In genomic region chr11:96388891-96389603, GRCh38 we compare ENCODE assay signal across 8 cellular contexts.
A peak's percentile ranks its signal among the peaks of the same experiment; 100 is the strongest.
DNase-seq lines count a peak whose midpoint lies in the region; ATAC-seq and TF ChIP-seq lines count a peak whose summit lies in the region.

No MANE protein-coding gene starts in this region.

- H3K27me3 ChIP-seq in muscle layer of duodenum (ENCODE audit: low read depth, low read length): no peaks in the 10 kb centered on the region

- peak overlapping the region; percentile 92 for H3K4me3 ChIP-seq in SK-N-MC
- peak overlapping the region; percentile 88 for H3K4me3 ChIP-seq in epithelial cell of esophagus (ENCODE audit: low read length)
- H3K4me3 ChIP-seq in muscle layer of duodenum (ENCODE audit: low read depth in 1 of 2, low read length in 2 of 2): peak overlapping the region; percentile 90 to 91

- 0 out of 2 replicates have a peak, but pooled peaks cover 3% of the 10 kb centered on the region for H3K36me3 ChIP-seq in SK-N-MC (ENCODE audit: insufficient read depth, low read length)
- H3K36me3 ChIP-seq in muscle layer of duodenum (ENCODE audit: control insufficient read depth in 1 of 2, insufficient read depth in 2 of 2, low read length in 2 of 2): peaks cover 0 to 4% of the 10 kb centered on the region in 2 donors

- H3K27ac ChIP-seq in SK-N-MC (no peak overlapping the region), muscle layer of duodenum (ENCODE audit: low read length) (peak overlapping the region; percentile 65)

- DNase-seq in D341Med (ENCODE audit: low spot score) (peak; percentile 69), SK-N-MC (ENCODE audit: low read depth, low spot score) (no peak), epithelial cell of esophagus (ENCODE audit: low read depth) (peak; percentile 45), NCI-H510A (lab: John Stamatoyannopoulos, UW) (no peak), RPMI8226 (no peak)

- ATAC-seq in GM19397 (IDR thresholded peaks at IDR 0.05; ENCODE audit: unreplicated experiment) (peak; percentile 31), HG03432 (IDR thresholded peaks at IDR 0.05; ENCODE audit: unreplicated experiment) (peak; percentile 39)

- H3K9ac ChIP-seq in SK-N-MC (ENCODE audit: insufficient read length): peak overlapping the region; percentile 77

- H3K4me1 ChIP-seq in muscle layer of duodenum (ENCODE audit: control insufficient read depth in 1 of 2, insufficient read depth in 2 of 2, low read length in 2 of 2): peaks cover 0 to 16% of the 10 kb centered on the region in 2 donors

- no peak for TF ChIP-seq CTCF in epithelial cell of esophagus (IDR thresholded peaks at IDR 0.05; ENCODE audit: insufficient read depth, low read depth, low read length, missing control alignments)

- H3K9me3 ChIP-seq in SK-N-MC (ENCODE audit: low read depth, low read length) (no peaks in the 10 kb centered on the region), muscle layer of duodenum (ENCODE audit: control insufficient read depth in 1 of 2, low read length in 2 of 2) (no peaks in the 10 kb centered on the region)

Comparison
In these comparisons a context has a peak if more than half of its experiments do, and no peak if none do; other contexts are left out.
1. DNase-seq: peak in D341Med (single experiment) and epithelial cell of esophagus (single experiment); none in SK-N-MC (single experiment), NCI-H510A (single experiment) and RPMI8226 (single experiment).
2. Peak in every context shown above with its lines, with median percentiles within 50 percentile points of each other: H3K4me3 ChIP-seq.